9 cellular contexts compared by ENCODE assay signal in genomic region chr15:57747206-57747605, GRCh38. TPM values are rescaled to one million over a fixed set of nuclear protein-coding genes. Genes with fewer than 3 reads are reported as not detected.
DNase-seq lines count a peak whose midpoint lies in the region; ATAC-seq, FAIRE-seq and TF ChIP-seq lines count a peak whose summit lies in the region.
"Had no signal": no experiment of that assay in that cellular context is flagged by ENCODE, and none has a peak within 500 bp of the region (broad histone marks: within the 10 kb centered on the region; RNA-seq: fewer than 3 reads in every experiment).

No MANE protein-coding gene starts in this region.

- FAIRE-seq in HepG2 (lab: Jason Lieb, UNC) = no peak

- H3K4me3 ChIP-seq in breast epithelium (peak overlapping the region; percentile 19 to 41 (median 27)), mammary epithelial cell (replicated peaks in 1 of 3; ENCODE audit: insufficient read depth in 1 of 3, low read depth in 2 of 3, low read length in 3 of 3) (no peak overlapping the region), HepG2 (replicated peaks in 1 of 3; ENCODE audit: insufficient read depth in 1 of 3, low read depth in 2 of 3, low read length in 3 of 3) (peak overlapping the region in 1 of 3 experiments; percentile 15; a peak in 1 of 6 replicates), thoracic aorta (peak overlapping the region; percentile 52)
- H3K4me3 ChIP-seq: smooth muscle cell had no signal

- no peaks in the 10 kb centered on the region for H3K4me1 ChIP-seq in breast epithelium
- no peaks in the 10 kb centered on the region for H3K4me1 ChIP-seq in mammary epithelial cell (ENCODE audit: insufficient read depth, low read length)
- 0 out of 2 replicates have a peak, but pooled peaks cover 8% of the 10 kb centered on the region for H3K4me1 ChIP-seq in HepG2 (ENCODE audit: insufficient read depth, low read length)
- peaks cover 0 to 1% of the 10 kb centered on the region in 2 donors for H3K4me1 ChIP-seq in thoracic aorta (ENCODE audit: control insufficient read depth in 1 of 2, low read depth in 2 of 2)

- dilution Hi-C loops in mammary epithelial cell (cut with HindIII; ENCODE audit: low sequenced_read_pairs) = loop anchor here (10.0 kb wide), 1 partner anchor 118 kb away; no protein-coding TSS in a partner anchor

- TF ChIP-seq RAD21 in HepG2 (CRISPR knock-in tag; IDR thresholded peaks at IDR 0.05) = no peak

- peaks cover 7% of the 10 kb centered on the region for H3K4me1 Mint-ChIP-seq in activated CD4-positive, alpha-beta T cell treated with anti-CD3 and anti-CD28 coated beads, Interleukin-2, amount 10 ng/mL, durations not matched to agents 7 days and 5 days
- H3K4me1 Mint-ChIP-seq in activated T-helper 2 cell treated with anti-CD3 and anti-CD28 coated beads, Interferon-gamma antibody, Interleukin-2, Interleukin-4, amounts not matched to agents 10 μg/mL and 5 μg/mL and 100 μg/mL, durations not matched to agents 14 hours and 24 hours and 36 hours (ENCODE audit: low read depth) = no peaks in the 10 kb centered on the region

- H3K36me3 ChIP-seq in breast epithelium = no peaks in the 10 kb centered on the region
- no peaks in the 10 kb centered on the region for H3K36me3 ChIP-seq in mammary epithelial cell (ENCODE audit: insufficient read depth, low read length)
- H3K36me3 ChIP-seq in HepG2 (replicated peaks in 1 of 2; ENCODE audit: control insufficient read depth in 1 of 2, insufficient read depth in 2 of 2, low read length in 2 of 2) = no peaks in the 10 kb centered on the region
- no peaks in the 10 kb centered on the region for H3K36me3 ChIP-seq in thoracic aorta

- in situ Hi-C loops in mammary epithelial cell (cut with MboI; ENCODE audit: low sequenced_read_pairs in 2 of 2) (loop anchor here in 1 of 2 donors (10.0 kb wide), 1 partner anchor 318 kb away; the partner anchor contains the start of gene ALDH1A2), HepG2 (cut with HindIII; ENCODE audit: extremely low pct_ligation_motif_present, low pct_unique_long_range_greater_than_20kb) (loop anchor here (10.0 kb wide), 1 partner anchor 318 kb away; the partner anchor contains the start of gene ALDH1A2)

- H3K36me3 Mint-ChIP-seq in activated CD4-positive, alpha-beta T cell treated with anti-CD3 and anti-CD28 coated beads, Interleukin-2, amount 10 ng/mL, durations not matched to agents 7 days and 5 days (ENCODE audit: low read depth) = no peaks in the 10 kb centered on the region
- H3K36me3 Mint-ChIP-seq in activated T-helper 2 cell treated with anti-CD3 and anti-CD28 coated beads, Interferon-gamma antibody, Interleukin-2, Interleukin-4, amounts not matched to agents 10 μg/mL and 5 μg/mL and 100 μg/mL, durations not matched to agents 14 hours and 24 hours and 36 hours (ENCODE audit: low read depth) = no peaks in the 10 kb centered on the region

- DNase-seq in breast epithelium (ENCODE audit: low spot score in 2 of 2) (no peak), mammary epithelial cell (no peak), HepG2 (ENCODE audit: low spot score) (no peak), thoracic aorta (ENCODE audit: low spot score) (no peak), D341Med (ENCODE audit: low spot score) (no peak)
- DNase-seq in activated CD4-positive, alpha-beta T cell treated with anti-CD3 and anti-CD28 coated beads, Interleukin-2, amount 10 ng/mL, durations not matched to agents 7 days and 5 days = peak; percentile 40
- DNase-seq in activated T-helper 2 cell treated with anti-CD3 and anti-CD28 coated beads, Interferon-gamma antibody, Interleukin-2, Interleukin-4, amounts not matched to agents 10 μg/mL and 5 μg/mL and 100 μg/mL, durations not matched to agents 14 hours and 24 hours and 36 hours (ENCODE audit: low spot score) = no peak

- H4K20me1 ChIP-seq in mammary epithelial cell (ENCODE audit: insufficient read depth, low read length) (no peaks in the 10 kb centered on the region), HepG2 (ENCODE audit: insufficient read depth, low read length) (no peaks in the 10 kb centered on the region)

- H3K27ac ChIP-seq in breast epithelium (peak overlapping the region; percentile 15 to 30), mammary epithelial cell (ENCODE audit: insufficient read depth, low read depth, low read length) (no peak overlapping the region), HepG2 (ENCODE audit: extremely low read length, insufficient read depth, low read length) (no peak overlapping the region), thoracic aorta (no peak overlapping the region)

- H3K9ac ChIP-seq in mammary epithelial cell (ENCODE audit: insufficient read depth, low read length) (no peak overlapping the region), HepG2 (ENCODE audit: insufficient read depth, low read depth, low read length) (no peak overlapping the region)

- intact Hi-C loops in breast epithelium (cut with DNase I; ENCODE audit: low total_unique reads) (no loop called here), mammary epithelial cell (cut with micrococcal nuclease) (no loop called here), HepG2 (cut with micrococcal nuclease; ENCODE audit: unreplicated experiment) (no loop called here)
- intact Hi-C loops in activated T-helper 2 cell treated with anti-CD3 and anti-CD28 coated beads, Interferon-gamma antibody, Interleukin-2, Interleukin-4, amounts not matched to agents 10 μg/mL and 5 μg/mL and 100 μg/mL, durations not matched to agents 14 hours and 24 hours and 36 hours (cut with micrococcal nuclease) = no loop called here

- TF ChIP-seq EP300 in HepG2 (IDR thresholded peaks at IDR 0.05; ENCODE audit: low read depth in 2 of 2, low read length in 2 of 2) (no peak), HepG2 (CRISPR knock-in tag; IDR thresholded peaks at IDR 0.05; ENCODE audit: borderline replicate concordance) (no peak)

- H3K4me3 Mint-ChIP-seq in activated CD4-positive, alpha-beta T cell treated with anti-CD3 and anti-CD28 coated beads, Interleukin-2, amount 10 ng/mL, durations not matched to agents 7 days and 5 days = no peak overlapping the region
- no peak overlapping the region for H3K4me3 Mint-ChIP-seq in activated T-helper 2 cell treated with anti-CD3 and anti-CD28 coated beads, Interferon-gamma antibody, Interleukin-2, Interleukin-4, amounts not matched to agents 10 μg/mL and 5 μg/mL and 100 μg/mL, durations not matched to agents 14 hours and 24 hours and 36 hours (ENCODE audit: low read depth)

- no TSS peak for BruUV-seq in mammary epithelial cell (replicated peaks; lab: Mats Ljungman, UMichigan)
- BruUV-seq in HepG2 (replicated peaks; lab: Mats Ljungman, UMichigan) = no TSS peak

- H2AFZ ChIP-seq in mammary epithelial cell (ENCODE audit: low read depth, low read length) (no peak overlapping the region), HepG2 (ENCODE audit: low read length) (peak overlapping the region; percentile 17)

- TF ChIP-seq POLR2A in breast epithelium (IDR thresholded peaks at IDR 0.05) (no peak), HepG2 (IDR thresholded peaks at IDR 0.05; ENCODE audit: insufficient read depth in 1 of 2, low read depth in 2 of 2, low read length in 2 of 2) (no peak)

- TF ChIP-seq CTCF in breast epithelium (IDR thresholded peaks at IDR 0.05) (no peak), mammary epithelial cell (conservative IDR thresholded peaks at IDR 0.05 in 1 of 2, IDR thresholded peaks at IDR 0.05 in 1 of 2; ENCODE audit: extremely low read depth in 1 of 2, insufficient read depth in 1 of 2, low read depth in 1 of 2, low read length in 2 of 2) (no peak), HepG2 (CRISPR knock-in tag; IDR thresholded peaks at IDR 0.05) (no peak), thoracic aorta (IDR thresholded peaks at IDR 0.05) (no peak)

- H3K9me3 Mint-ChIP-seq in activated CD4-positive, alpha-beta T cell treated with anti-CD3 and anti-CD28 coated beads, Interleukin-2, amount 10 ng/mL, durations not matched to agents 7 days and 5 days = no peaks in the 10 kb centered on the region
- H3K9me3 Mint-ChIP-seq in activated T-helper 2 cell treated with anti-CD3 and anti-CD28 coated beads, Interferon-gamma antibody, Interleukin-2, Interleukin-4, amounts not matched to agents 10 μg/mL and 5 μg/mL and 100 μg/mL, durations not matched to agents 14 hours and 24 hours and 36 hours = no peaks in the 10 kb centered on the region

- no peak for ATAC-seq in HepG2
- no peak for ATAC-seq in thoracic aorta (ENCODE audit: insufficient number of reproducible peaks, low FRiP score, low read depth)
- no peak for ATAC-seq in GM19452 (IDR thresholded peaks at IDR 0.05; ENCODE audit: unreplicated experiment)

- no peak overlapping the region for H3K27ac Mint-ChIP-seq in activated CD4-positive, alpha-beta T cell treated with anti-CD3 and anti-CD28 coated beads, Interleukin-2, amount 10 ng/mL, durations not matched to agents 7 days and 5 days
- H3K27ac Mint-ChIP-seq in activated T-helper 2 cell treated with anti-CD3 and anti-CD28 coated beads, Interferon-gamma antibody, Interleukin-2, Interleukin-4, amounts not matched to agents 10 μg/mL and 5 μg/mL and 100 μg/mL, durations not matched to agents 14 hours and 24 hours and 36 hours = no peak overlapping the region

- no peak overlapping the region for H3K4me2 ChIP-seq in mammary epithelial cell (ENCODE audit: insufficient read depth, low read depth, low read length)
- H3K4me2 ChIP-seq in HepG2 (ENCODE audit: low read depth, low read length) = peak overlapping the region; percentile 9; the same call in 1 of the 2 replicates
- H3K4me2 ChIP-seq: smooth muscle cell had no signal

- CTCF ChIA-PET in mammary epithelial cell (lab: Charles Lee; ENCODE audit: low non-redundant PET) (no interaction called here), HepG2 (lab: Yijun Ruan, JAX; ENCODE audit: low intra/inter-chr PET ratio, low total read pairs) (no interaction called here)
- CTCF ChIA-PET in activated CD4-positive, alpha-beta T cell treated with anti-CD3 and anti-CD28 coated beads, Interleukin-2, amount 10 ng/mL, durations not matched to agents 7 days and 5 days (lab: Charles Lee) = interaction anchor here (1.5 to 1.8 kb wide), 2 partner anchors 10 to 14 kb away, joined by 5 to 6 read pairs; no protein-coding TSS in a partner anchor

- POLR2A ChIA-PET in activated CD4-positive, alpha-beta T cell treated with anti-CD3 and anti-CD28 coated beads, Interleukin-2, amount 10 ng/mL, durations not matched to agents 7 days and 5 days (lab: Charles Lee) = interaction anchor here (0.6 kb wide), 1 partner anchor 11 kb away, joined by 3 read pairs; no protein-coding TSS in a partner anchor
- POLR2A ChIA-PET in HepG2 (lab: Yijun Ruan, JAX) = no interaction called here

- peaks cover 3% of the 10 kb centered on the region for H3K27me3 Mint-ChIP-seq in activated CD4-positive, alpha-beta T cell treated with anti-CD3 and anti-CD28 coated beads, Interleukin-2, amount 10 ng/mL, durations not matched to agents 7 days and 5 days
- H3K27me3 Mint-ChIP-seq in activated T-helper 2 cell treated with anti-CD3 and anti-CD28 coated beads, Interferon-gamma antibody, Interleukin-2, Interleukin-4, amounts not matched to agents 10 μg/mL and 5 μg/mL and 100 μg/mL, durations not matched to agents 14 hours and 24 hours and 36 hours (ENCODE audit: low read depth) = peaks cover 2% of the 10 kb centered on the region

- no peaks in the 10 kb centered on the region for H3K9me3 ChIP-seq in breast epithelium
- H3K9me3 ChIP-seq in mammary epithelial cell (replicated peaks; ENCODE audit: insufficient read depth, low read length) = no peaks in the 10 kb centered on the region
- no peaks in the 10 kb centered on the region for H3K9me3 ChIP-seq in HepG2 (ENCODE audit: low read length)
- H3K9me3 ChIP-seq in thoracic aorta = no peaks in the 10 kb centered on the region

- no peaks in the 10 kb centered on the region for H3K27me3 ChIP-seq in breast epithelium
- no peaks in the 10 kb centered on the region for H3K27me3 ChIP-seq in mammary epithelial cell (ENCODE audit: insufficient read depth, low read length)
- H3K27me3 ChIP-seq in HepG2 (ENCODE audit: control insufficient read depth in 1 of 2, insufficient read depth in 2 of 2, low read length in 2 of 2) = peaks cover 0 to 11% of the 10 kb centered on the region in 2 experiments; a peak in 1 of 5 replicates
- no peaks in the 10 kb centered on the region for H3K27me3 ChIP-seq in thoracic aorta (replicated peaks; ENCODE audit: insufficient read depth)

- H3K79me2 ChIP-seq in mammary epithelial cell (ENCODE audit: insufficient read depth, low read length) (no peaks in the 10 kb centered on the region), HepG2 (ENCODE audit: insufficient read depth, low read length) (no peaks in the 10 kb centered on the region)

- 74% methylated on average over 9 of the region's 9 CpGs for WGBS in mammary epithelial cell (ENCODE audit: low coverage, missing lambda C conversion rate)
- 27% methylated on average over 5 of the region's 9 CpGs for WGBS in HepG2 (ENCODE audit: low lambda C conversion rate)

RNA-seq across cellular contexts. Expression of gene POLR2M, which starts 40.7 kb away (rescaled TPM):
- total RNA-seq in breast epithelium (100 to 1,000 TPM in 2 of 3 donors, 10 to 100 TPM in 1; 63.5 to 194 (median 126) TPM), mammary epithelial cell (100 to 1,000 TPM in 1 of 2 donors, 10 to 100 TPM in 1; 82.9 to 109 TPM), HepG2 (2016; rRNA removed; fragmentation: Illumina TruSeq; extraction: Trizol) (48.5 and 61.8 TPM in 2 replicates), thoracic aorta (100 to 1,000 TPM in 1 of 2 donors, 10 to 100 TPM in 1; 90.2 to 199 TPM)
- polyA plus RNA-seq in mammary epithelial cell (51.3 TPM), HepG2 (2011; rRNA removed) (24.4 and 25.9 TPM in 2 replicates)
- polyA minus RNA-seq in mammary epithelial cell = 70.1 TPM
- 10 to 100 TPM; 61.6 to 63.8 TPM for total RNA-seq in activated CD4-positive, alpha-beta T cell treated with anti-CD3 and anti-CD28 coated beads, Interleukin-2, amount 10 ng/mL, durations not matched to agents 7 days and 5 days
- 4.0 and 5.4 TPM in 2 replicates for total RNA-seq in HepG2 (2016; cell fraction: cytosol; rRNA removed; fragmentation: Illumina TruSeq; extraction: Trizol; ENCODE audit: low read depth)
- total RNA-seq in HepG2 (2016; cell fraction: insoluble cytoplasmic fraction; rRNA removed; fragmentation: Illumina TruSeq; extraction: Trizol) = 39.5 and 65.0 TPM in 2 replicates
- 21.6 and 23.1 TPM in 2 replicates for total RNA-seq in HepG2 (2016; cell fraction: membrane; rRNA removed; fragmentation: Illumina TruSeq; extraction: Trizol)
- total RNA-seq in HepG2 (2016; cell fraction: nucleus; rRNA removed; fragmentation: Illumina TruSeq; extraction: Trizol) = 23.3 and 26.3 TPM in 2 replicates
- 23.8 and 62.0 TPM in 2 replicates for polyA plus RNA-seq in HepG2 (2011; cell fraction: cytosol; rRNA removed)
- polyA plus RNA-seq in HepG2 (2011; cell fraction: nucleus; rRNA removed) = 43.6 and 62.6 TPM in 2 replicates
- polyA plus RNA-seq in HepG2 (2012) = 14.3 and 21.4 TPM in 2 replicates
- polyA plus RNA-seq in HepG2 (2016; cell fraction: cytosol; fragmentation: Illumina TruSeq; extraction: Trizol; ENCODE audit: low read depth) = 2.4 and 3.3 TPM in 2 replicates
- polyA plus RNA-seq in HepG2 (2016; cell fraction: insoluble cytoplasmic fraction; fragmentation: Illumina TruSeq; extraction: Trizol; ENCODE audit: low read depth) = 41.3 and 47.7 TPM in 2 replicates
- 10.0 and 11.0 TPM in 2 replicates for polyA plus RNA-seq in HepG2 (2016; cell fraction: membrane; fragmentation: Illumina TruSeq; extraction: Trizol; ENCODE audit: low read depth)
- polyA plus RNA-seq in HepG2 (2016; cell fraction: nucleus; fragmentation: Illumina TruSeq; extraction: Trizol; ENCODE audit: insufficient read depth, low read depth) = 14.2 and 15.8 TPM in 2 replicates
- 38.9 and 73.5 TPM in 2 replicates for polyA minus RNA-seq in HepG2 (2011; rRNA and poly(A)+ RNA removed; ENCODE audit: low replicate concordance)
- polyA minus RNA-seq in HepG2 (2011; cell fraction: cytosol; rRNA and poly(A)+ RNA removed) = 20.3 and 42.4 TPM in 2 replicates
- polyA minus RNA-seq in HepG2 (2011; cell fraction: nucleus; rRNA and poly(A)+ RNA removed) = 14.2 and 21.1 TPM in 2 replicates
- 45.2 and 59.3 TPM in 2 replicates for total RNA-seq in activated T-helper 2 cell treated with anti-CD3 and anti-CD28 coated beads, Interferon-gamma antibody, Interleukin-2, Interleukin-4, amounts not matched to agents 10 μg/mL and 5 μg/mL and 100 μg/mL, durations not matched to agents 14 hours and 24 hours and 36 hours

Comparison
In these comparisons a context has a peak if more than half of its experiments do, and no peak if none do; other contexts are left out.
1. H3K27ac ChIP-seq: peak in breast epithelium (2 of 2); none in mammary epithelial cell (single experiment), HepG2 (single experiment) and thoracic aorta (0 of 2).
2. H3K4me3 ChIP-seq: peak in breast epithelium (3 of 3) and thoracic aorta (single experiment); none in mammary epithelial cell (0 of 3).